1 cellular context compared by ENCODE assay signal in genomic region chr7:136245327-136246004, GRCh38.
TF ChIP-seq lines count a peak whose summit lies in the region.

No MANE protein-coding gene starts in this region.

TF ChIP-seq in K562, 482 proteins besides CTCF, POLR2A, EP300 and RAD21 (continued from another document and continues in another):
- TF ChIP-seq ELK1 (CRISPR knock-in tag; IDR thresholded peaks at IDR 0.05) (no peak), BMI1 (IDR thresholded peaks at IDR 0.05; ENCODE audit: low read length) (no peak), COPS2 (conservative IDR thresholded peaks at IDR 0.05) (no peak), CEBPB (tag; IDR thresholded peaks at IDR 0.05) (no peak), SMAD3 (CRISPR knock-in tag; conservative IDR thresholded peaks at IDR 0.05) (peak; percentile 32; the same call in 1 of the 2 replicates), ZNF507 (tag; conservative IDR thresholded peaks at IDR 0.05) (no peak), ZNF57 (CRISPR knock-in tag; IDR thresholded peaks at IDR 0.05) (no peak), ZNF41 (CRISPR knock-in tag; conservative IDR thresholded peaks at IDR 0.05) (no peak; the same call in 1 of the 2 replicates), ETS1 (conservative IDR thresholded peaks at IDR 0.05; ENCODE audit: control insufficient read depth, low read depth, low read length) (no peak), CREB5 (CRISPR knock-in tag; IDR thresholded peaks at IDR 0.05) (no peak), PPARD (CRISPR knock-in tag; IDR thresholded peaks at IDR 0.05) (no peak), MTA2 (IDR thresholded peaks at IDR 0.05; ENCODE audit: low read depth) (peak; percentile 60), TBL1XR1 (IDR thresholded peaks at IDR 0.05; ENCODE audit: low read length in 2 of 2) (peak in 1 of 2 experiments; percentile 77; a peak in 2 of 4 replicates), CEBPG (CRISPR knock-in tag; IDR thresholded peaks at IDR 0.05) (no peak), CEBPG (tag; conservative IDR thresholded peaks at IDR 0.05 in 1 of 2, IDR thresholded peaks at IDR 0.05 in 1 of 2) (no peak), ZNF407 (IDR thresholded peaks at IDR 0.05; ENCODE audit: low read depth) (no peak), CHCHD3 (CRISPR knock-in tag; IDR thresholded peaks at IDR 0.05) (no peak), ETS2 (tag; IDR thresholded peaks at IDR 0.05; ENCODE audit: borderline replicate concordance, poor library complexity, severe bottlenecking) (no peak), GTF3C2 (IDR thresholded peaks at IDR 0.05; ENCODE audit: borderline replicate concordance, extremely low read depth, insufficient read length) (no peak), ZBTB1 (CRISPR knock-in tag; IDR thresholded peaks at IDR 0.05; ENCODE audit: borderline replicate concordance, low read depth) (no peak), ZFP30 (CRISPR knock-in tag; IDR thresholded peaks at IDR 0.05; ENCODE audit: borderline replicate concordance) (no peak), ZKSCAN3 (CRISPR knock-in tag; IDR thresholded peaks at IDR 0.05) (no peak), ZNF76 (CRISPR knock-in tag; IDR thresholded peaks at IDR 0.05; ENCODE audit: borderline replicate concordance) (no peak), ZNF408 (CRISPR knock-in tag; IDR thresholded peaks at IDR 0.05; ENCODE audit: low read depth) (no peak), ZBTB34 (CRISPR knock-in tag; IDR thresholded peaks at IDR 0.05) (no peak), CLOCK (CRISPR knock-in tag; IDR thresholded peaks at IDR 0.05; ENCODE audit: borderline replicate concordance) (no peak), CTBP1 (IDR thresholded peaks at IDR 0.05; ENCODE audit: borderline replicate concordance) (peak; percentile 49; the same call in 1 of the 2 replicates), ELF4 (CRISPR knock-in tag; IDR thresholded peaks at IDR 0.05) (no peak), SMARCA5 (IDR thresholded peaks at IDR 0.05) (no peak), USF1 (CRISPR knock-in tag; IDR thresholded peaks at IDR 0.05) (no peak), POLR2B (IDR thresholded peaks at IDR 0.05; ENCODE audit: low read depth, partially characterized antibody) (no peak), SRSF9 (IDR thresholded peaks at IDR 0.05; ENCODE audit: borderline replicate concordance, low read depth, low read length) (no peak), RBBP5 (IDR thresholded peaks at IDR 0.05; ENCODE audit: borderline replicate concordance, insufficient read depth, low read length, poor library complexity, severe bottlenecking) (no peak), E2F3 (CRISPR knock-in tag; IDR thresholded peaks at IDR 0.05) (no peak), TAF1 (IDR thresholded peaks at IDR 0.05; ENCODE audit: control insufficient read depth, extremely low read depth, insufficient read depth, low read length, severe bottlenecking) (no peak), PREB (CRISPR knock-in tag; IDR thresholded peaks at IDR 0.05) (no peak), RBM14 (IDR thresholded peaks at IDR 0.05; ENCODE audit: borderline replicate concordance, insufficient read depth, low read depth, low read length) (no peak), E2F6 (IDR thresholded peaks at IDR 0.05; ENCODE audit: borderline replicate concordance in 1 of 2, extremely low read depth in 1 of 2, insufficient read depth in 1 of 2, insufficient read length in 1 of 2, low read depth in 1 of 2, low read length in 1 of 2, poor library complexity in 1 of 2, severe bottlenecking in 1 of 2) (no peak)
